Comparison of ENCODE assay signal across 8 cellular contexts in genomic region chr3:165196577-165197561, GRCh38. TPM values are rescaled to one million over a fixed set of nuclear protein-coding genes. Genes with fewer than 3 reads are reported as not detected.
DNase-seq lines count a peak whose midpoint lies in the region; TF ChIP-seq lines count a peak whose summit lies in the region.

No MANE protein-coding gene starts in this region.

- H3K4me1 ChIP-seq in vagina: peaks cover 36% of the 10 kb centered on the region

- peak overlapping the region; percentile 18 for H3K4me3 ChIP-seq in AG09309 (ENCODE audit: control insufficient read depth, low read depth, low read length)
- H3K4me3 ChIP-seq in MG63: peak overlapping the region; percentile 33
- peak overlapping the region; percentile 41 to 50 for H3K4me3 ChIP-seq in vagina

- no peaks in the 10 kb centered on the region for H3K36me3 Mint-ChIP-seq in mesothelial cell of epicardium

- intact Hi-C loops in vagina (cut with DNase I): no loop called here

- CTCF ChIA-PET in RWPE1 (lab: Yijun Ruan, JAX): interaction anchor here (0.7 kb wide), 1 partner anchor 930 kb away, joined by 3 read pairs; no protein-coding TSS in a partner anchor

- DNase-seq in AG09309 (ENCODE audit: low read depth) (no peak), MG63 (peak; percentile 25), cerebellum (ENCODE audit: low spot score) (peak; percentile 43), mesothelial cell of epicardium (ENCODE audit: low spot score in 2 of 2, unreplicated experiment in 2 of 2) (peak in 1 of 2 experiments; percentile 26), vagina (ENCODE audit: extremely low spot score in 2 of 2) (no peak), RWPE1 (ENCODE audit: low spot score) (no peak)
- no peak for DNase-seq in stimulated activated CD8-positive, alpha-beta memory T cell treated with anti-CD3 and anti-CD28 coated beads, Interleukin-4, amount 100 ng/mL, for 48 hours
- no peak for DNase-seq in activated CD4-positive, alpha-beta T cell treated with anti-CD3 and anti-CD28 coated beads, Interleukin-2, amount 50 U/mL, for 4 hours

- peak overlapping the region; percentile 73 for H3K4me3 Mint-ChIP-seq in mesothelial cell of epicardium

- H3K27me3 ChIP-seq in MG63 (peaks cover 58% of the 10 kb centered on the region), vagina (peaks cover 4% of the 10 kb centered on the region)

- peaks cover 44% of the 10 kb centered on the region for H3K4me1 Mint-ChIP-seq in mesothelial cell of epicardium

- no peak overlapping the region for H3K27ac Mint-ChIP-seq in mesothelial cell of epicardium

- H3K27me3 Mint-ChIP-seq in mesothelial cell of epicardium (ENCODE audit: low read depth): peaks cover 83% of the 10 kb centered on the region

- POLR2A ChIA-PET in RWPE1 (lab: Yijun Ruan, JAX; ENCODE audit: low non-redundant PET): no interaction called here

- H3K9me3 ChIP-seq in MG63 (no peaks in the 10 kb centered on the region), vagina (no peaks in the 10 kb centered on the region)

- H3K36me3 ChIP-seq in MG63 (no peaks in the 10 kb centered on the region), vagina (no peaks in the 10 kb centered on the region)

- TF ChIP-seq CTCF in AG09309 (IDR thresholded peaks at IDR 0.05; ENCODE audit: control insufficient read depth, insufficient read depth, low read depth, low read length, missing control alignments) (no peak), mesothelial cell of epicardium (IDR thresholded peaks at IDR 0.05; ENCODE audit: unreplicated experiment) (no peak), vagina (IDR thresholded peaks at IDR 0.05) (no peak), RWPE1 (conservative IDR thresholded peaks at IDR 0.05; ENCODE audit: low read depth) (no peak)

- H3K27ac ChIP-seq in vagina: no peak overlapping the region
- H3K27ac ChIP-seq in RWPE1: no peak overlapping the region

- no peak for TF ChIP-seq POLR2A in vagina (IDR thresholded peaks at IDR 0.05)

- no peaks in the 10 kb centered on the region for H3K9me3 Mint-ChIP-seq in mesothelial cell of epicardium

RNA-seq across cellular contexts. Expression of gene SLITRK3, which starts 0.7 kb away (rescaled TPM):
- not detected in 2 replicates for total RNA-seq in MG63 (2014; rRNA removed; shearing (Covaris generic); ENCODE audit: low replicate concordance)
- total RNA-seq in cerebellum (14.3 TPM), mesothelial cell of epicardium (0.71 to 0.87 TPM (median 0.81 TPM) in 3 replicates), vagina (2.9 TPM)

Comparison
In these comparisons a context has a peak if more than half of its experiments do, and no peak if none do; other contexts are left out.
1. DNase-seq: peak in MG63 (single experiment) and cerebellum (single experiment); none in AG09309 (single experiment), vagina (0 of 2), RWPE1 (single experiment), stimulated activated CD8-positive, alpha-beta memory T cell treated with anti-CD3 and anti-CD28 coated beads, Interleukin-4, amount 100 ng/mL, for 48 hours (single experiment) and activated CD4-positive, alpha-beta T cell treated with anti-CD3 and anti-CD28 coated beads, Interleukin-2, amount 50 U/mL, for 4 hours (0 of 2).
2. Peak in every context shown above with its lines, with median percentiles within 50 percentile points of each other: H3K4me3 ChIP-seq.